ENCODE assay signal across 1 cellular context in genomic region chr3:39990532-39990931, GRCh38.
TF ChIP-seq lines count a peak whose summit lies in the region.

No MANE protein-coding gene starts in this region.

TF ChIP-seq in K562, 482 proteins besides CTCF, POLR2A, EP300 and RAD21 (continued from another document and continues in another):
- TF ChIP-seq ARID2 (IDR thresholded peaks at IDR 0.05) (0 out of 2 replicates have a peak, but pooled peaks have one; percentile 51), MEIS2 (IDR thresholded peaks at IDR 0.05; ENCODE audit: partially characterized antibody) (no peak), MYC (IDR thresholded peaks at IDR 0.05; ENCODE audit: low read depth, low read length) (peak; percentile 38; the same call in 1 of the 2 replicates), MYC (CRISPR knock-in tag; IDR thresholded peaks at IDR 0.05; ENCODE audit: borderline replicate concordance, low read depth) (no peak), ZNF277 (CRISPR knock-in tag; IDR thresholded peaks at IDR 0.05; ENCODE audit: borderline replicate concordance) (no peak), HLTF (IDR thresholded peaks at IDR 0.05) (no peak), CCAR2 (IDR thresholded peaks at IDR 0.05; ENCODE audit: low read depth, low read length) (no peak), ZNF24 (IDR thresholded peaks at IDR 0.05) (peak; percentile 29; the same call in 1 of the 2 replicates), ZNF41 (CRISPR knock-in tag; conservative IDR thresholded peaks at IDR 0.05) (no peak), CEBPG (CRISPR knock-in tag; IDR thresholded peaks at IDR 0.05) (no peak), CEBPG (tag; conservative IDR thresholded peaks at IDR 0.05 in 1 of 2, IDR thresholded peaks at IDR 0.05 in 1 of 2) (no peak), USF2 (CRISPR knock-in tag; IDR thresholded peaks at IDR 0.05) (no peak), ZMIZ1 (IDR thresholded peaks at IDR 0.05; ENCODE audit: low read depth in 2 of 2, low read length in 2 of 2) (no peak), E2F5 (CRISPR knock-in tag; IDR thresholded peaks at IDR 0.05) (no peak), SMAD2 (IDR thresholded peaks at IDR 0.05; ENCODE audit: low read depth, low read length) (no peak), TAF7 (tag; IDR thresholded peaks at IDR 0.05) (no peak), LEF1 (IDR thresholded peaks at IDR 0.05) (no peak), EZH2 (IDR thresholded peaks at IDR 0.05; ENCODE audit: borderline replicate concordance, low read depth, low read length) (no peak), ELF1 (tag; IDR thresholded peaks at IDR 0.05) (no peak), FOXP1 (CRISPR knock-in tag; IDR thresholded peaks at IDR 0.05) (no peak), CC2D1A (IDR thresholded peaks at IDR 0.05) (no peak), SRSF3 (IDR thresholded peaks at IDR 0.05; ENCODE audit: insufficient read depth, low read length) (no peak), FOXA3 (CRISPR knock-in tag; conservative IDR thresholded peaks at IDR 0.05 in 1 of 2, IDR thresholded peaks at IDR 0.05 in 1 of 2) (no peak), HES1 (IDR thresholded peaks at IDR 0.05; ENCODE audit: low read depth) (no peak), JUN (IDR thresholded peaks at IDR 0.05; ENCODE audit: borderline replicate concordance, low read depth, low read length) (0 out of 2 replicates have a peak, but pooled peaks have one; percentile 9), JUN (CRISPR knock-in tag; IDR thresholded peaks at IDR 0.05; ENCODE audit: borderline replicate concordance) (no peak), ZNF717 (CRISPR knock-in tag; IDR thresholded peaks at IDR 0.05) (no peak), CBFA2T3 (IDR thresholded peaks at IDR 0.05) (no peak), ZFX (CRISPR knock-in tag; IDR thresholded peaks at IDR 0.05) (no peak), CSDE1 (IDR thresholded peaks at IDR 0.05) (no peak), MYNN (IDR thresholded peaks at IDR 0.05) (no peak), MYNN (CRISPR knock-in tag; IDR thresholded peaks at IDR 0.05) (no peak), ZNF75A (CRISPR knock-in tag; IDR thresholded peaks at IDR 0.05) (no peak), PHF8 (IDR thresholded peaks at IDR 0.05; ENCODE audit: borderline replicate concordance, low read length) (no peak), ETS2 (tag; IDR thresholded peaks at IDR 0.05; ENCODE audit: borderline replicate concordance, poor library complexity, severe bottlenecking) (no peak), PHF21A (IDR thresholded peaks at IDR 0.05; ENCODE audit: borderline replicate concordance, low read depth) (no peak), KLF16 (IDR thresholded peaks at IDR 0.05) (peak; percentile 10; the same call in 1 of the 2 replicates), ZNF239 (CRISPR knock-in tag; IDR thresholded peaks at IDR 0.05) (no peak), EHMT2 (IDR thresholded peaks at IDR 0.05) (no peak), KDM4B (IDR thresholded peaks at IDR 0.05; ENCODE audit: borderline replicate concordance in 2 of 2, low read depth in 1 of 2) (no peak), TEAD4 (IDR thresholded peaks at IDR 0.05; ENCODE audit: low read length) (0 out of 2 replicates have a peak, but pooled peaks have one; percentile 8), TEAD4 (CRISPR knock-in tag; IDR thresholded peaks at IDR 0.05; ENCODE audit: borderline replicate concordance) (no peak), ZFP91 (CRISPR knock-in tag; IDR thresholded peaks at IDR 0.05) (no peak), SREBF2 (CRISPR knock-in tag; IDR thresholded peaks at IDR 0.05) (no peak), EWSR1 (IDR thresholded peaks at IDR 0.05; ENCODE audit: borderline replicate concordance, low read depth, partially characterized antibody) (no peak), ZEB2 (IDR thresholded peaks at IDR 0.05) (0 out of 2 replicates have a peak, but pooled peaks have one; percentile 47), ZBTB33 (CRISPR knock-in tag; IDR thresholded peaks at IDR 0.05) (no peak), ZZZ3 (IDR thresholded peaks at IDR 0.05) (no peak), BHLHE40 (IDR thresholded peaks at IDR 0.05; ENCODE audit: low read length) (no peak), SNIP1 (IDR thresholded peaks at IDR 0.05; ENCODE audit: low read depth) (no peak), RBM34 (IDR thresholded peaks at IDR 0.05; ENCODE audit: borderline replicate concordance, insufficient read depth, low read length) (no peak), DLX4 (CRISPR knock-in tag; IDR thresholded peaks at IDR 0.05) (no peak), ZNF449 (CRISPR knock-in tag; IDR thresholded peaks at IDR 0.05) (no peak), MAFG (tag; conservative IDR thresholded peaks at IDR 0.05) (peak; percentile 53), ZNF764 (CRISPR knock-in tag; IDR thresholded peaks at IDR 0.05; ENCODE audit: low read depth) (no peak), MAFF (IDR thresholded peaks at IDR 0.05; ENCODE audit: low read length) (0 out of 2 replicates have a peak, but pooled peaks have one; percentile 16), PHB (CRISPR knock-in tag; IDR thresholded peaks at IDR 0.05) (no peak), NFXL1 (CRISPR knock-in tag; IDR thresholded peaks at IDR 0.05) (no peak), ZNF143 (CRISPR knock-in tag; IDR thresholded peaks at IDR 0.05) (no peak), ILF3 (IDR thresholded peaks at IDR 0.05; ENCODE audit: borderline replicate concordance) (no peak), ELF2 (CRISPR knock-in tag; IDR thresholded peaks at IDR 0.05) (no peak), ETV6 (IDR thresholded peaks at IDR 0.05; ENCODE audit: borderline replicate concordance in 1 of 2, low read depth in 2 of 2, low read length in 1 of 2) (no peak), ETV6 (CRISPR knock-in tag; IDR thresholded peaks at IDR 0.05; ENCODE audit: borderline replicate concordance) (no peak)
